ENCODE assay signal across 18 cellular contexts in the genomic region with DNA sequence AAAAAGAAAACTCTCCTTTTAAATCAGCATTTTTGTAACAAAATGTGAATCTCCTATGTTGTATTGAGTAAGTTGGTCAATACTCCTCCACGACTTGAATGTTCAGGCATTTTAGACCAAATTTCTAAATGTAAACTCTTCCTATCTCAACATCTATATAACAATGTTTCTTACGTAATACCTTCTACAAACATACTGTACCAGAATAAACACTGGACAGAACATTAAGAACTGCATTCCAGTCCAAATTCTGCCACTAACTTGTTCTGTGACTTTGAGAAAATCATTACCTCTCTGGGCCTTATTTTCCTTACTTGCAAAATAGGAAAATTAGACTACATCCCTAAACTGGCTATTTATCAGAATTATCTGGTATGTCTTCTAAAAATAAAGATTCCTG.
"Had no signal": no experiment of that assay in that cellular context is flagged by ENCODE, and none has a peak within 500 bp of the region (broad histone marks: within the 10 kb centered on the region; RNA-seq: fewer than 3 reads in every experiment).

No MANE protein-coding gene starts in this region.

- H3K4me3 Mint-ChIP-seq: activated CD8-positive, alpha-beta T cell treated with anti-CD3 and anti-CD28 coated beads, Interleukin-2, amount 10 ng/mL, durations not matched to agents 7 days and 5 days; activated naive CD4-positive, alpha-beta T cell treated with anti-CD3 and anti-CD28 coated beads for 36 hours; immature natural killer cell; natural killer cell treated with Interleukin-12 subunit alpha and Interleukin-12 subunit beta and Interleukin-15 and Interleukin-18, amount 100 ng/mL, for 72 hours; stimulated activated memory B cell treated with anti-CD40 and anti-IgM and Interleukin-4, amounts not matched to agents 10 μg/mL and 1 μg/mL and 100 μg/mL, for 72 hours; T-cell had no signal

- ATAC-seq: activated CD8-positive, alpha-beta T cell treated with anti-CD3 and anti-CD28 coated beads, Interleukin-2, amount 10 ng/mL, durations not matched to agents 7 days and 5 days; esophagus mucosa; foreskin keratinocyte; left cardiac atrium; natural killer cell treated with Interleukin-12 subunit alpha and Interleukin-12 subunit beta and Interleukin-15 and Interleukin-18, amount 100 ng/mL, for 72 hours; stimulated activated memory B cell treated with anti-CD40 and anti-IgM and Interleukin-4, amounts not matched to agents 10 μg/mL and 1 μg/mL and 100 μg/mL, for 72 hours; T-cell had no signal

- H3K27ac Mint-ChIP-seq: activated CD8-positive, alpha-beta T cell treated with anti-CD3 and anti-CD28 coated beads, Interleukin-2, amount 10 ng/mL, durations not matched to agents 7 days and 5 days; activated naive CD4-positive, alpha-beta T cell treated with anti-CD3 and anti-CD28 coated beads for 36 hours; natural killer cell treated with Interleukin-12 subunit alpha and Interleukin-12 subunit beta and Interleukin-15 and Interleukin-18, amount 100 ng/mL, for 72 hours; stimulated activated memory B cell treated with anti-CD40 and anti-IgM and Interleukin-4, amounts not matched to agents 10 μg/mL and 1 μg/mL and 100 μg/mL, for 72 hours; T-cell had no signal

- H3K27me3 ChIP-seq: brain microvascular endothelial cell, foreskin keratinocyte, right lobe of liver, spleen had no signal

- H3K9me3 Mint-ChIP-seq: activated naive CD4-positive, alpha-beta T cell treated with anti-CD3 and anti-CD28 coated beads for 36 hours; immature natural killer cell; natural killer cell treated with Interleukin-12 subunit alpha and Interleukin-12 subunit beta and Interleukin-15 and Interleukin-18, amount 100 ng/mL, for 72 hours; stimulated activated memory B cell treated with anti-CD40 and anti-IgM and Interleukin-4, amounts not matched to agents 10 μg/mL and 1 μg/mL and 100 μg/mL, for 72 hours; T-cell had no signal

- H3K27me3 Mint-ChIP-seq: natural killer cell treated with Interleukin-12 subunit alpha and Interleukin-12 subunit beta and Interleukin-15 and Interleukin-18, amount 100 ng/mL, for 72 hours; progenitor cell of endocrine pancreas; stimulated activated memory B cell treated with anti-CD40 and anti-IgM and Interleukin-4, amounts not matched to agents 10 μg/mL and 1 μg/mL and 100 μg/mL, for 72 hours; T-cell had no signal

- H3K9me3 ChIP-seq: right lobe of liver, spleen had no signal

- H3K4me3 ChIP-seq: right lobe of liver, spleen had no signal

- H3K4me1 Mint-ChIP-seq: stimulated activated memory B cell treated with anti-CD40 and anti-IgM and Interleukin-4, amounts not matched to agents 10 μg/mL and 1 μg/mL and 100 μg/mL, for 72 hours had no signal

- H3K4me1 ChIP-seq: foreskin keratinocyte had no signal

- DNase-seq: activated CD4-positive, alpha-beta T cell treated with anti-CD3 and anti-CD28 coated beads for 48 hours; activated CD8-positive, alpha-beta T cell treated with anti-CD3 and anti-CD28 coated beads, Interleukin-2, amount 10 ng/mL, durations not matched to agents 7 days and 5 days; activated naive CD4-positive, alpha-beta T cell treated with anti-CD3 and anti-CD28 coated beads for 36 hours; brain microvascular endothelial cell; foreskin keratinocyte; immature natural killer cell; left cardiac atrium; mammary epithelial cell; nucleus accumbens; right lobe of liver; spleen; stimulated activated CD4-positive, alpha-beta T cell treated with anti-CD3 and anti-CD28 coated beads, Interleukin-1b, Interleukin-23, amount 100 ng/mL, for 48 hours; T-cell had no signal

- H3K27ac ChIP-seq: brain microvascular endothelial cell, foreskin keratinocyte, right lobe of liver, spleen had no signal

- FAIRE-seq: endometrium had no signal
